Comparison of ENCODE assay signal across 13 cellular contexts in the genomic region with DNA sequence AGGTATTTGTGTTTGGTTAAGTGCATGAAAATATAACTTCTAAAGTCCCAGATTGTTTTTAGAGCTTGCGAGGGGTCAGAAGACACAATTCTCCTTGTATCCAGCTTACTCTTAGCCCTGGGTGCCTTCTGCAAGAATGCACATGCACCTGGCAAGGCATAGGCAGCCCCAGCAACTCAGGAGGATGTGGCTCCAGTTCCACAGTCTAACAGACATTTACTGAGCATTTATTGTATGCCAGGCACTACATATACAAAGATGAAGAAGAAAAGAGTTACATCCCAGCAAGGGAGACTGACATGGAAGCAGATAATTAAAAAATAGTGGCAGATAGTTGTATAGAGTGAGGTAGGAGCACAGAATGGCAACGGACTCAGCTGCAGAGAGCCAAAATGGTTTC.
DNase-seq lines count a peak whose midpoint lies in the region; ATAC-seq and TF ChIP-seq lines count a peak whose summit lies in the region.
"Had no signal": no experiment of that assay in that cellular context is flagged by ENCODE, and none has a peak within 500 bp of the region (broad histone marks: within the 10 kb centered on the region; RNA-seq: fewer than 3 reads in every experiment).

No MANE protein-coding gene starts in this region.

- H3K27ac ChIP-seq in C4-2B: peak overlapping the region; percentile 48; the same call in 1 of the 2 replicates

- no peaks in the 10 kb centered on the region for H3K27me3 Mint-ChIP-seq in type B pancreatic cell

- no peaks in the 10 kb centered on the region for H3K9me3 Mint-ChIP-seq in type B pancreatic cell

- no peak overlapping the region for H3K27ac Mint-ChIP-seq in type B pancreatic cell

- ATAC-seq in GM19395 (IDR thresholded peaks at IDR 0.05; ENCODE audit: unreplicated experiment): peak; percentile 34
- ATAC-seq in HG02759 (IDR thresholded peaks at IDR 0.05; ENCODE audit: unreplicated experiment): peak; percentile 47
- peak; percentile 28 for ATAC-seq in HG03457 (IDR thresholded peaks at IDR 0.05; ENCODE audit: unreplicated experiment)

- DNase-seq in type B pancreatic cell (ENCODE audit: extremely low spot score, unreplicated experiment) (no peak), NCI-H1417 (lab: John Stamatoyannopoulos, UW) (no peak), NCI-H2227 treated with DMSO at 0.1 percent for 48 hours (lab: John Stamatoyannopoulos, UW) (no peak), NCI-H510A treated with DMSO at 0.1 percent for 48 hours (lab: John Stamatoyannopoulos, UW) (no peak)
- DNase-seq: activated T-cell treated with anti-CD3 and anti-CD28 coated beads for 4 hours; anterior cingulate cortex; effector CD8-positive, alpha-beta T cell; left ventricle myocardium superior; NCI-H187 treated with DMSO at 0.1 percent for 48 hours had no signal

- no peaks in the 10 kb centered on the region for H3K36me3 Mint-ChIP-seq in type B pancreatic cell

- peaks cover 8% of the 10 kb centered on the region for H3K4me1 Mint-ChIP-seq in type B pancreatic cell (ENCODE audit: unreplicated experiment)

- no peak for TF ChIP-seq CTCF in C4-2B (conservative IDR thresholded peaks at IDR 0.05)
- TF ChIP-seq CTCF in type B pancreatic cell (conservative IDR thresholded peaks at IDR 0.05): no peak

- H3K4me3 Mint-ChIP-seq in type B pancreatic cell: no peak overlapping the region
